25 cellular contexts compared by ENCODE assay signal in genomic region chr3:15486020-15486419, GRCh38.
"Had no signal": no experiment of that assay in that cellular context is flagged by ENCODE, and none has a peak within 500 bp of the region (broad histone marks: within the 10 kb centered on the region; RNA-seq: fewer than 3 reads in every experiment).

No MANE protein-coding gene starts in this region.

- DNase-seq: stimulated activated CD4-positive, alpha-beta T cell treated with anti-CD3 and anti-CD28 coated beads, Interleukin-2, amount 100 ng/mL, for 48 hours; stimulated activated CD4-positive, alpha-beta T cell treated with anti-CD3 and anti-CD28 coated beads, Interleukin-4, amount 100 ng/mL, for 1 hour; stimulated activated CD4-positive, alpha-beta T cell treated with anti-CD3 and anti-CD28 coated beads, Interleukin-4, amount 100 ng/mL, for 24 hours; stimulated activated CD4-positive, alpha-beta T cell treated with anti-CD3 and anti-CD28 coated beads, Interleukin-4, amount 100 ng/mL, for 4 hours; stimulated activated CD8-positive, alpha-beta memory T cell treated with anti-CD3 and anti-CD28 coated beads, Interleukin-4, amount 100 ng/mL, for 48 hours; stimulated activated naive B cell treated with anti-CD40 and anti-IgM and Interleukin-4, amounts not matched to agents 10 μg/mL and 1 μg/mL and 100 μg/mL, for 72 hours; stimulated activated naive CD4-positive, alpha-beta T cell; stimulated activated naive CD4-positive, alpha-beta T cell treated with Interleukin-2 at 50 U/mL for 16 hours; stimulated activated naive CD8-positive, alpha-beta T cell treated with anti-CD3 and anti-CD28 coated beads, Interleukin-15, amount 100 ng/mL, for 72 hours; stimulated activated naive CD8-positive, alpha-beta T cell treated with anti-CD3 and anti-CD28 coated beads, Interleukin-15, Interleukin-2, amounts not matched to agents 100 U/mL and 50 U/mL, for 24 hours; stomach; substantia nigra; testis; thyroid gland; tibial artery; transverse colon; trophoblast cell; upper lobe of left lung; upper lobe of right lung; uterus had no signal

- H3K4me3 ChIP-seq: stomach, suprapubic skin, testis, thoracic aorta, thyroid gland, tibial artery, tibial nerve, transverse colon, upper lobe of left lung, upper lobe of right lung, uterus, vagina had no signal

- H3K4me1 ChIP-seq: stomach, suprapubic skin, testis, thyroid gland, tibial artery, tibial nerve, transverse colon, upper lobe of left lung, upper lobe of right lung, uterus, vagina had no signal

- H3K27ac ChIP-seq: stomach, suprapubic skin, testis, thoracic aorta, thyroid gland, tibial artery, tibial nerve, transverse colon, upper lobe of left lung, upper lobe of right lung, uterus, vagina had no signal

- H3K9me3 ChIP-seq: stomach, suprapubic skin, testis, thoracic aorta, thyroid gland, tibial artery, transverse colon, upper lobe of left lung, upper lobe of right lung, uterus, vagina had no signal

- H3K36me3 ChIP-seq: suprapubic skin, thyroid gland, transverse colon, upper lobe of left lung, upper lobe of right lung, uterus, vagina had no signal

- H3K27me3 ChIP-seq: stomach, suprapubic skin, testis, thyroid gland, tibial artery, tibial nerve, transverse colon, upper lobe of left lung, upper lobe of right lung, uterus, vagina had no signal

- ATAC-seq: stimulated activated memory B cell treated with anti-CD40 and anti-IgM and Interleukin-4, amounts not matched to agents 10 μg/mL and 1 μg/mL and 100 μg/mL, for 72 hours; stimulated activated naive B cell treated with anti-CD40 and anti-IgM and Interleukin-4, amounts not matched to agents 10 μg/mL and 1 μg/mL and 100 μg/mL, for 72 hours; stimulated activated naive CD8-positive, alpha-beta T cell treated with anti-CD3 and anti-CD28 coated beads, Interleukin-15, amount 100 ng/mL, for 72 hours; stimulated activated naive CD8-positive, alpha-beta T cell treated with anti-CD3 and anti-CD28 coated beads, Interleukin-15, Interleukin-2, amounts not matched to agents 100 U/mL and 50 U/mL, for 24 hours; upper lobe of right lung had no signal
